Comparison of ENCODE assay signal across 1 cellular context in the genomic region with DNA sequence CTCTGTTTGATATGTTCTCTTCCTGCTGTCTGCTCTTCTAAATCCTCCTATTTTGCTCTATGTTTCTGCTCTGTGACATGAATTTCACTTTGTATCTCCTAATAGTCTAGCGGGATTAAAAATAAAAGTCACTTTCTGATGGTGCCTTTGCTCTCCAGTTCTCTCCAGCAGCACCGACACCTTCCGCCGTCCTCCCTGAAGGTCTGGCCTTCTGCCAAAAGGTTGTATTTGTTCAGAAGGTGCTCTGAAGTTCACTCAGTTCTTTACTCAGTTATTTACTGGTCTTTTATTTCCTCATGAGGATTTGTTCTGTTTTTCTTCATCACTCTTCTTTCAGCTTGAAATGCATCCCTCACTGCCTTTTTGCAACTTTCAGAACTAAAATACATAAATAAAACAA.
TF ChIP-seq lines count a peak whose summit lies in the region.

No MANE protein-coding gene starts in this region.

TF ChIP-seq in GM12891, 5 proteins besides CTCF, POLR2A, EP300 and RAD21 (continued from another document):
- no peak for TF ChIP-seq POLR2AphosphoS5 (IDR thresholded peaks at IDR 0.05; ENCODE audit: low read depth, low read length)
- no peak for TF ChIP-seq POU2F2 (IDR thresholded peaks at IDR 0.05; ENCODE audit: low read depth, low read length)
TF ChIP-seq in GM12891: peak in this region for 0.
